8 cellular contexts compared by ENCODE assay signal in genomic region chr6:163438940-163439335, GRCh38. TPM values are rescaled to one million over a fixed set of nuclear protein-coding genes. Genes with fewer than 3 reads are reported as not detected.
DNase-seq lines count a peak whose midpoint lies in the region; ATAC-seq and TF ChIP-seq lines count a peak whose summit lies in the region.

No MANE protein-coding gene starts in this region.

- H3K9me2 ChIP-seq in hepatocyte (replicated peaks; ENCODE audit: insufficient read depth): no peaks in the 10 kb centered on the region

- H3K4me3 ChIP-seq in SJCRH30 (no peak overlapping the region), hepatocyte (no peak overlapping the region)

- H3K36me3 ChIP-seq in SJCRH30 (no peaks in the 10 kb centered on the region), hepatocyte (replicated peaks; ENCODE audit: insufficient read depth, low read depth) (no peaks in the 10 kb centered on the region)

- 95% methylated on average over 4 of the region's 4 CpGs for WGBS in hepatocyte (ENCODE audit: low lambda C conversion rate, missing lambda C conversion rate)

- H3K27me3 ChIP-seq in SJCRH30 (no peaks in the 10 kb centered on the region), hepatocyte (no peaks in the 10 kb centered on the region)

- H4K20me1 ChIP-seq in hepatocyte (ENCODE audit: insufficient read depth, poor library complexity, severe bottlenecking): peaks cover 88% of the 10 kb centered on the region

- peak in 2 of 3 donors; percentile 2 to 19 for DNase-seq in stimulated activated CD4-positive, alpha-beta T cell treated with anti-CD3 and anti-CD28 coated beads, Interleukin-12 subunit alpha, Interleukin-12 subunit beta, amount 100 ng/mL, for 48 hours (ENCODE audit: low read depth in 2 of 3, low spot score in 1 of 3)
- DNase-seq in stimulated activated CD4-positive, alpha-beta T cell treated with anti-CD3 and anti-CD28 coated beads, Interleukin-1b, Interleukin-23, amount 100 ng/mL, for 48 hours: no peak
- DNase-seq in SJCRH30 (peak; percentile 82 to 89), hepatocyte (ENCODE audit: low spot score) (peak; percentile 16), GM20000 (ENCODE audit: low spot score) (no peak), NCI-H2107 treated with DMSO at 0.1 percent for 48 hours (lab: John Stamatoyannopoulos, UW; ENCODE audit: unreplicated experiment) (no peak)
- no peak for DNase-seq in stimulated activated naive CD4-positive, alpha-beta T cell treated with Interleukin-2 at 50 U/mL for 16 hours (lab: John Stamatoyannopoulos, UW)

- ATAC-seq in HG03280 (IDR thresholded peaks at IDR 0.05; ENCODE audit: unreplicated experiment): no peak

- no peak overlapping the region for H2AFZ ChIP-seq in hepatocyte

- H3K79me2 ChIP-seq in hepatocyte: peaks cover 100% of the 10 kb centered on the region

- TF ChIP-seq CTCF in hepatocyte (IDR thresholded peaks at IDR 0.05; ENCODE audit: poor library complexity) (no peak), GM20000 (IDR thresholded peaks at IDR 0.05; ENCODE audit: extremely low read depth, missing control alignments) (no peak)

- H3K4me2 ChIP-seq in hepatocyte: no peak overlapping the region

- H3K4me1 ChIP-seq in SJCRH30 (peaks cover 6% of the 10 kb centered on the region), hepatocyte (ENCODE audit: insufficient read depth) (no peaks in the 10 kb centered on the region)

- no peak overlapping the region for H3K27ac ChIP-seq in SJCRH30
- H3K27ac ChIP-seq in hepatocyte: no peak overlapping the region

- H3K9me3 ChIP-seq in SJCRH30 (replicated peaks) (no peaks in the 10 kb centered on the region), hepatocyte (ENCODE audit: low read depth) (no peaks in the 10 kb centered on the region)

RNA-seq across cellular contexts. Expression of gene QKI, which starts 24.4 kb away (rescaled TPM):
- total RNA-seq in SJCRH30 (2014; rRNA removed; shearing (Covaris generic)): 224 and 254 TPM in 2 replicates
- 81.8 and 92.5 TPM in 2 replicates for total RNA-seq in hepatocyte
- 38.0 and 42.2 TPM in 2 replicates for polyA plus RNA-seq in hepatocyte

Comparison
In these comparisons a context has a peak if more than half of its experiments do, and no peak if none do; other contexts are left out.
1. DNase-seq: peak in stimulated activated CD4-positive, alpha-beta T cell treated with anti-CD3 and anti-CD28 coated beads, Interleukin-12 subunit alpha, Interleukin-12 subunit beta, amount 100 ng/mL, for 48 hours (2 of 3), SJCRH30 (2 of 2) and hepatocyte (single experiment); none in stimulated activated CD4-positive, alpha-beta T cell treated with anti-CD3 and anti-CD28 coated beads, Interleukin-1b, Interleukin-23, amount 100 ng/mL, for 48 hours (single experiment), GM20000 (single experiment), stimulated activated naive CD4-positive, alpha-beta T cell treated with Interleukin-2 at 50 U/mL for 16 hours (single experiment) and NCI-H2107 treated with DMSO at 0.1 percent for 48 hours (single experiment).